7 cellular contexts compared by ENCODE assay signal in the genomic region with DNA sequence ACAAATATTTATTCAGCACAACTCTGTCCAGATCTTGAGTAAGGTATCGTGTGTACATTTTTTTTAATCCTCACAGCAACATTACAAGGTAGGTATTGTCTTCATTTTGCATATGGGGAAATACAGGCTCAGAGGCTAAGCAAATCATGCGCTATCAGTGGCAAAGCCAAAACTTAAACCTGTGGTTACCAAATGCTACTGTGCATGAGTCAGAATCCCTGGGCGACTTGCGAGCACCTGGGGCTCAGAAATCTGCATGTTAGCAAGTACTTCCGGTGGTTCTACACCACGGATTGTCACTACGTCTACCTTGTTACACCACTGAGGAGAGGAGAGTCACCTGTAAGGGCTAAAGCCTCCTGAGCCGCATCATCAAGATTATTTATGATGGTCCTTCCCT. TPM values are rescaled to one million over a fixed set of nuclear protein-coding genes. Genes with fewer than 3 reads are reported as not detected.
DNase-seq lines count a peak whose midpoint lies in the region; ATAC-seq and TF ChIP-seq lines count a peak whose summit lies in the region.

No MANE protein-coding gene starts in this region.

- peak; percentile 90 for ATAC-seq in HG03457 (IDR thresholded peaks at IDR 0.05; ENCODE audit: unreplicated experiment)

- DNase-seq in GM20000 (ENCODE audit: low spot score) (peak; percentile 66), renal cortical epithelial cell (ENCODE audit: low read depth) (peak; percentile 33), NCI-H2029 treated with DMSO at 0.1 percent for 48 hours (lab: John Stamatoyannopoulos, UW) (no peak), amniotic stem cell (lab: John Stamatoyannopoulos, UW) (no peak), NCI-H1092 (lab: John Stamatoyannopoulos, UW) (no peak)
- DNase-seq in activated T-cell treated with anti-CD3 and anti-CD28 coated beads, Interleukin-2, amount 50 U/mL, for 48 hours: peak; percentile 61 to 68

- TF ChIP-seq CTCF in GM20000 (IDR thresholded peaks at IDR 0.05; ENCODE audit: extremely low read depth, missing control alignments): no peak

RNA-seq across cellular contexts. Expression of a gene that starts 21.3 kb away (rescaled TPM):
- total RNA-seq in renal cortical epithelial cell: not detected in 2 replicates

RNA-seq across cellular contexts. Expression of a gene that starts 43.5 kb away (rescaled TPM):
- not detected in 2 replicates for total RNA-seq in renal cortical epithelial cell

Comparison
In these comparisons a context has a peak if more than half of its experiments do, and no peak if none do; other contexts are left out.
1. DNase-seq: peak in GM20000 (single experiment), activated T-cell treated with anti-CD3 and anti-CD28 coated beads, Interleukin-2, amount 50 U/mL, for 48 hours (2 of 2) and renal cortical epithelial cell (single experiment); none in NCI-H2029 treated with DMSO at 0.1 percent for 48 hours (single experiment), amniotic stem cell (single experiment) and NCI-H1092 (single experiment).